ENCODE assay signal across 8 cellular contexts in the genomic region with DNA sequence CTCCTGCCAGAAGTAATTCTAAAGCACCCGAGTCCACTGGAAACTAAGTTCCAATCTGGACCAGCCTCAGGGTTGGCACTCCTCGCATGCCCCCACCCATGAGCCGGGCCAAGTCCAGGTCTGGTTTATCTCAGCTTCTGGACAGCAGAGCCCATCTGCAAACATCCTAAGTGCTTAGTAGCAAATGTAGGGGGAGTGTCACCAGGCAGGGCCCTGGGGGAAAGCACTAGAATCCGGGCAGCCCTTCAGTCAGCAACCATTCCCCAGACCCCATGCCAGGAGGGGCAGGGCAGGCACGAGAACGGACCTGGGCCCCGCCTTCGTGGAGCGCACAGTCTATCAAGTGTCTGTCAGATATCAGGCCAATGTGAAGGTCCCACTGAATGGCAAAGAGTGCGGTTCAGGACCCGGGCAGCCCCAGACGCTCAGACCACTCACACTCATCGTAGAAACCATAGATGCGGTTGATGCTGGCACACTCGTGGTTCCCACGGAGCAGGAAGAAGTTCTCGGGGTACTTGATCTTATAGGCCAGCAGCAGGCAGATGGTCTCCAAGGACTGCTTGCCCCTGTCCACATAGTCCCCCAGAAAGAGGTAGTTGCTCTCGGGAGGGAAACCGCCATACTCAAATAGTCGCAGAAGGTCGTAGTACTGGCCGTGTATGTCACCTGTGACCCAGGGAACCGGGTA. TPM values are rescaled to one million over a fixed set of nuclear protein-coding genes. Genes with fewer than 3 reads are reported as not detected.
DNase-seq lines count a peak whose midpoint lies in the region; ATAC-seq and TF ChIP-seq lines count a peak whose summit lies in the region.

No MANE protein-coding gene starts in this region.

- peaks cover 47% of the 10 kb centered on the region for H3K4me1 Mint-ChIP-seq in activated CD4-positive, alpha-beta T cell treated with anti-CD3 and anti-CD28 coated beads for 36 hours
- H3K4me1 Mint-ChIP-seq in type B pancreatic cell (ENCODE audit: unreplicated experiment), result no peaks in the 10 kb centered on the region

- H3K27me3 ChIP-seq in body of pancreas, result no peaks in the 10 kb centered on the region

- peak; percentile 37 for DNase-seq in activated CD4-positive, alpha-beta T cell treated with anti-CD3 and anti-CD28 coated beads for 36 hours
- DNase-seq in activated CD4-positive, alpha-beta T cell treated with anti-CD3 and anti-CD28 coated beads for 4 hours, result no peak
- no peak for DNase-seq in body of pancreas
- no peak for DNase-seq in lower leg skin (ENCODE audit: low spot score in 2 of 2)
- no peak for DNase-seq in type B pancreatic cell (ENCODE audit: extremely low spot score, unreplicated experiment)
- DNase-seq in SIG-M5 treated with dmso at 0.1 percent for 504 hours (lab: John Stamatoyannopoulos, UW; ENCODE audit: unreplicated experiment), result no peak

- peak overlapping the region; percentile 87 for H3K27ac Mint-ChIP-seq in activated CD4-positive, alpha-beta T cell treated with anti-CD3 and anti-CD28 coated beads for 36 hours
- peak overlapping the region; percentile 76 for H3K27ac Mint-ChIP-seq in type B pancreatic cell

- peak overlapping the region; percentile 82 for H3K4me3 Mint-ChIP-seq in activated CD4-positive, alpha-beta T cell treated with anti-CD3 and anti-CD28 coated beads for 36 hours
- peak overlapping the region; percentile 86 for H3K4me3 Mint-ChIP-seq in type B pancreatic cell

- peaks cover 8 to 13% of the 10 kb centered on the region in 2 donors for H3K36me3 ChIP-seq in body of pancreas (replicated peaks in 1 of 2; ENCODE audit: insufficient read depth in 1 of 2, low read depth in 2 of 2)

- TF ChIP-seq CTCF in body of pancreas (IDR thresholded peaks at IDR 0.05), result no peak
- no peak for TF ChIP-seq CTCF in lower leg skin (IDR thresholded peaks at IDR 0.05)
- TF ChIP-seq CTCF in type B pancreatic cell (conservative IDR thresholded peaks at IDR 0.05), result no peak

- H3K4me1 ChIP-seq in body of pancreas, result peaks cover 27% of the 10 kb centered on the region

- 20 to 28% methylated on average over 15 to 22 of the region's 23 CpGs for WGBS in body of pancreas, 2 donors
- 24 to 34% methylated on average over 11 to 23 of the region's 23 CpGs for WGBS in lower leg skin, 2 donors

- no peaks in the 10 kb centered on the region for H3K9me3 Mint-ChIP-seq in activated CD4-positive, alpha-beta T cell treated with anti-CD3 and anti-CD28 coated beads for 36 hours (ENCODE audit: low read depth)
- H3K9me3 Mint-ChIP-seq in type B pancreatic cell, result no peaks in the 10 kb centered on the region

- no peaks in the 10 kb centered on the region for H3K27me3 Mint-ChIP-seq in activated CD4-positive, alpha-beta T cell treated with anti-CD3 and anti-CD28 coated beads for 36 hours
- H3K27me3 Mint-ChIP-seq in type B pancreatic cell, result no peaks in the 10 kb centered on the region

- H3K36me3 Mint-ChIP-seq in activated CD4-positive, alpha-beta T cell treated with anti-CD3 and anti-CD28 coated beads for 36 hours (ENCODE audit: low read depth), result peaks cover 45% of the 10 kb centered on the region
- no peaks in the 10 kb centered on the region for H3K36me3 Mint-ChIP-seq in type B pancreatic cell

- intact Hi-C loops in activated CD4-positive, alpha-beta T cell treated with anti-CD3 and anti-CD28 coated beads for 36 hours (cut with DNase I, micrococcal nuclease), result loop anchor here (5.0 to 10.0 kb wide), 4 partner anchors 87 to 724 kb away; a partner anchor contains a TSS
- intact Hi-C loops in body of pancreas (cut with DNase I) (no loop called here), lower leg skin (cut with DNase I; ENCODE audit: low total_unique reads) (no loop called here)

- CTCF ChIA-PET in activated CD4-positive, alpha-beta T cell treated with anti-CD3 and anti-CD28 coated beads for 36 hours (lab: Charles Lee), result interaction anchor here (0.8 to 5.2 kb wide), 12 partner anchors 12 to 250 kb away, joined by 3 to 34 read pairs (median 6); a partner anchor contains a TSS

- POLR2A ChIA-PET in activated CD4-positive, alpha-beta T cell treated with anti-CD3 and anti-CD28 coated beads for 36 hours (lab: Charles Lee), result interaction anchor here (1.5 to 1.8 kb wide), 3 partner anchors 9 to 105 kb away, joined by 3 to 9 read pairs (median 4); a partner anchor contains a TSS

- TF ChIP-seq POLR2A in body of pancreas (IDR thresholded peaks at IDR 0.05) (no peak), lower leg skin (IDR thresholded peaks at IDR 0.05) (no peak)

- peak overlapping the region in 1 of 2 donors; percentile 95 for H3K4me3 ChIP-seq in body of pancreas
- H3K4me3 ChIP-seq in lower leg skin (ENCODE audit: low read depth, poor library complexity, severe bottlenecking), result peak overlapping the region; percentile 92

- H3K27ac ChIP-seq in body of pancreas, result peak overlapping the region in 3 of 4 donors; percentile 87 to 98 (median 95)

- H3K9me3 ChIP-seq in body of pancreas, result no peaks in the 10 kb centered on the region

- ATAC-seq in activated CD4-positive, alpha-beta T cell treated with anti-CD3 and anti-CD28 coated beads for 36 hours, result no peak
- ATAC-seq in body of pancreas (no peak), HG03378 (IDR thresholded peaks at IDR 0.05; ENCODE audit: unreplicated experiment) (no peak), HG03095 (IDR thresholded peaks at IDR 0.05; ENCODE audit: unreplicated experiment) (no peak)

RNA-seq across cellular contexts. Expression of a gene that starts 1.3 kb away (rescaled TPM):
- 100 to 1,000 TPM; 199 to 227 TPM for total RNA-seq in activated CD4-positive, alpha-beta T cell treated with anti-CD3 and anti-CD28 coated beads for 36 hours
- total RNA-seq in body of pancreas (100 to 1,000 TPM in 1 of 2 donors, 10 to 100 TPM in 1; 81.1 to 104 TPM), lower leg skin (100 to 1,000 TPM; 101 to 160 (median 143) TPM), type B pancreatic cell (ENCODE audit: low replicate concordance) (137 TPM in 2 replicates)

RNA-seq across cellular contexts. Expression of a gene that starts 3.5 kb away (rescaled TPM):
- 100 to 1,000 TPM in 1 of 2 experiments, 10 to 100 TPM in 1; 83.2 to 123 TPM for total RNA-seq in activated CD4-positive, alpha-beta T cell treated with anti-CD3 and anti-CD28 coated beads for 36 hours
- total RNA-seq in body of pancreas (1 to 10 TPM; 1.6 to 4.3 TPM), lower leg skin (1 to 10 TPM in 2 of 4 donors, under 1 TPM in 2; 0.71 to 1.3 (median 0.97) TPM), type B pancreatic cell (ENCODE audit: low replicate concordance) (0.87 TPM in 1 of 2 replicates, not detected in the other)

RNA-seq across cellular contexts. Expression of a gene that starts 8.6 kb away (rescaled TPM):
- total RNA-seq in activated CD4-positive, alpha-beta T cell treated with anti-CD3 and anti-CD28 coated beads for 36 hours, result 10 to 100 TPM; 28.8 to 30.0 TPM
- 10 to 100 TPM; 22.6 to 49.4 TPM for total RNA-seq in body of pancreas
- 10 to 100 TPM; 24.9 to 28.5 (median 27.2) TPM for total RNA-seq in lower leg skin
- 29.5 and 41.2 TPM in 2 replicates for total RNA-seq in type B pancreatic cell (ENCODE audit: low replicate concordance)

RNA-seq across cellular contexts. Expression of a gene that starts 15.1 kb away (rescaled TPM):
- 1 to 10 TPM; 1.5 to 1.6 TPM for total RNA-seq in activated CD4-positive, alpha-beta T cell treated with anti-CD3 and anti-CD28 coated beads for 36 hours
- total RNA-seq in body of pancreas, result 1 to 10 TPM; 2.1 to 2.6 TPM
- 1 to 10 TPM in 2 of 4 donors, under 1 TPM in 2; 0.30 to 1.5 (median 1.0) TPM for total RNA-seq in lower leg skin
- total RNA-seq in type B pancreatic cell (ENCODE audit: low replicate concordance), result 0.31 and 1.5 TPM in 2 replicates

RNA-seq across cellular contexts. Expression of a gene that starts 27.0 kb away (rescaled TPM):
- total RNA-seq in activated CD4-positive, alpha-beta T cell treated with anti-CD3 and anti-CD28 coated beads for 36 hours, result under 1 TPM; 0.09 to 0.27 TPM
- total RNA-seq in body of pancreas (10 to 100 TPM in 1 of 2 donors, 1 to 10 TPM in 1; 2.3 to 14.5 TPM), lower leg skin (1 to 10 TPM; 2.2 to 3.3 (median 2.5) TPM), type B pancreatic cell (ENCODE audit: low replicate concordance) (3.2 and 6.7 TPM in 2 replicates)

Comparison
In these comparisons a context has a peak if more than half of its experiments do, and no peak if none do; other contexts are left out.
1. RNA of a gene that starts 3.5 kb away (total RNA-seq): 83.2 to 123 TPM in activated CD4-positive, alpha-beta T cell treated with anti-CD3 and anti-CD28 coated beads for 36 hours; 1.6 to 4.3 TPM in body of pancreas, 0.71 to 1.3 TPM in lower leg skin and 0.87 TPM in type B pancreatic cell; every median in the first group is over 10 times any median in the second.
2. intact Hi-C loops: an anchor here in activated CD4-positive, alpha-beta T cell treated with anti-CD3 and anti-CD28 coated beads for 36 hours (5.0 to 10.0 kb wide); none called in body of pancreas and lower leg skin.